7 cellular contexts compared by ENCODE assay signal in the genomic region with DNA sequence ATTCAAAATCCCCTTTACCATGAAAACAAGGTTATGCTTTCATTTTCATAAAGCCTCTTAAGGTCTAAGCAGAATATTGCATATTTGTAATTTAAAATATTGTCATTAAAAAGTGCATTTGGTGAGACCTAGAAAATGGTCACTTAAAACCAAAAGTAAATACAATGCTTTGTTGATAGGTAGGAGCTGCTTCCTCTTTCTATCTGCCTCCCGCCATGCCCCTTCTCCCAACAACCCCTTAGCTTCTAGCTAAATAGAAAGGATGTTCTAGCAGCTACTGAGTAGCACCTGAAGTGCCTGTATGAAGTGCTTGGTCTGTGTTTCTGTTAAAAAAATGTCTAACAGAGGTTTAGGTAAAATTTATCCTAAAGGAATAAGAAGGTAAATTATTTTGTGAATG.
A peak's percentile ranks its signal among the peaks of the same experiment; 100 is the strongest.
ATAC-seq lines count a peak whose summit lies in the region.

No MANE protein-coding gene starts in this region.

- ATAC-seq in GM18858 (IDR thresholded peaks at IDR 0.05; ENCODE audit: unreplicated experiment) (peak; percentile 85), GM19351 (IDR thresholded peaks at IDR 0.05; ENCODE audit: unreplicated experiment) (peak; percentile 91), GM21447 (IDR thresholded peaks at IDR 0.05; ENCODE audit: unreplicated experiment) (peak; percentile 85), HG02623 (IDR thresholded peaks at IDR 0.05; ENCODE audit: unreplicated experiment) (peak; percentile 69), HG03039 (IDR thresholded peaks at IDR 0.05; ENCODE audit: unreplicated experiment) (peak; percentile 71), HG03280 (IDR thresholded peaks at IDR 0.05; ENCODE audit: unreplicated experiment) (peak; percentile 80), HG03571 (IDR thresholded peaks at IDR 0.05; ENCODE audit: unreplicated experiment) (peak; percentile 56)

Comparison
In these comparisons a context has a peak if more than half of its experiments do, and no peak if none do; other contexts are left out.
1. Peak in every context shown above with its lines: ATAC-seq.